29 cellular contexts compared by ENCODE assay signal in genomic region chr12:1726753-1727152, GRCh38. TPM values are rescaled to one million over a fixed set of nuclear protein-coding genes. Genes with fewer than 3 reads are reported as not detected.
DNase-seq lines count a peak whose midpoint lies in the region; ATAC-seq, FAIRE-seq and TF ChIP-seq lines count a peak whose summit lies in the region.
"Had no signal": no experiment of that assay in that cellular context is flagged by ENCODE, and none has a peak within 500 bp of the region (broad histone marks: within the 10 kb centered on the region; RNA-seq: fewer than 3 reads in every experiment).

No MANE protein-coding gene starts in this region.

- TF ChIP-seq CTCF in progenitor cell of endocrine pancreas (IDR thresholded peaks at IDR 0.05; ENCODE audit: unreplicated experiment): no peak

- no peak overlapping the region for H3K4me3 Mint-ChIP-seq in activated naive CD8-positive, alpha-beta T cell
- H3K4me3 Mint-ChIP-seq in activated naive CD8-positive, alpha-beta T cell treated with anti-CD3 and anti-CD28 coated beads for 36 hours: no peak overlapping the region
- no peak overlapping the region for H3K4me3 Mint-ChIP-seq in effector memory CD8-positive, alpha-beta T cell
- no peak overlapping the region for H3K4me3 Mint-ChIP-seq in progenitor cell of endocrine pancreas (ENCODE audit: low read depth)
- H3K4me3 Mint-ChIP-seq: CD14-positive monocyte; CD8-positive, alpha-beta memory T cell had no signal

- no peak for DNase-seq in activated naive CD8-positive, alpha-beta T cell treated with anti-CD3 and anti-CD28 coated beads for 36 hours
- no peak for DNase-seq in effector memory CD8-positive, alpha-beta T cell
- DNase-seq in progenitor cell of endocrine pancreas (ENCODE audit: low spot score, unreplicated experiment) (no peak), NCI-H2171 (lab: John Stamatoyannopoulos, UW) (no peak), urothelium cell line (ENCODE audit: low spot score) (no peak)
- no peak for DNase-seq in effector CD8-positive, alpha-beta T cell (lab: John Stamatoyannopoulos, UW)
- DNase-seq: ACHN; BE2C; CD8-positive, alpha-beta memory T cell; DMS 273 treated with DMSO at 0.1 percent for 48 hours; DMS79; EL; GDM1; GOT3; HCEC 1CT; Kasumi-1; NCI-H1105; NCI-H1436 treated with DMSO at 0.1 percent for 48 hours; NCI-H187 treated with DMSO at 0.1 percent for 48 hours; NCI-H2107; NCI-H446; NCI-H526; NCI-H82; PC-9; SJCRH30 had no signal

- H3K27me3 Mint-ChIP-seq in activated naive CD8-positive, alpha-beta T cell: no peaks in the 10 kb centered on the region
- no peaks in the 10 kb centered on the region for H3K27me3 Mint-ChIP-seq in activated naive CD8-positive, alpha-beta T cell treated with anti-CD3 and anti-CD28 coated beads for 36 hours
- no peaks in the 10 kb centered on the region for H3K27me3 Mint-ChIP-seq in effector memory CD8-positive, alpha-beta T cell
- H3K27me3 Mint-ChIP-seq in progenitor cell of endocrine pancreas: no peaks in the 10 kb centered on the region
- H3K27me3 Mint-ChIP-seq: CD8-positive, alpha-beta memory T cell had no signal

- peaks cover 15% of the 10 kb centered on the region for H3K36me3 Mint-ChIP-seq in activated naive CD8-positive, alpha-beta T cell
- peaks cover 40% of the 10 kb centered on the region for H3K36me3 Mint-ChIP-seq in activated naive CD8-positive, alpha-beta T cell treated with anti-CD3 and anti-CD28 coated beads for 36 hours
- peaks cover 15% of the 10 kb centered on the region for H3K36me3 Mint-ChIP-seq in effector memory CD8-positive, alpha-beta T cell (ENCODE audit: insufficient read depth)
- H3K36me3 Mint-ChIP-seq in progenitor cell of endocrine pancreas (ENCODE audit: insufficient read depth): peaks cover 26% of the 10 kb centered on the region

- ATAC-seq in effector memory CD8-positive, alpha-beta T cell (replicated peaks): no peak
- ATAC-seq: GM12878, Right ventricle myocardium inferior had no signal

- H3K9me3 Mint-ChIP-seq in activated naive CD8-positive, alpha-beta T cell (ENCODE audit: low read depth): no peaks in the 10 kb centered on the region
- H3K9me3 Mint-ChIP-seq in activated naive CD8-positive, alpha-beta T cell treated with anti-CD3 and anti-CD28 coated beads for 36 hours: peaks cover 4% of the 10 kb centered on the region
- no peaks in the 10 kb centered on the region for H3K9me3 Mint-ChIP-seq in effector memory CD8-positive, alpha-beta T cell
- H3K9me3 Mint-ChIP-seq in progenitor cell of endocrine pancreas (ENCODE audit: low read depth): no peaks in the 10 kb centered on the region
- H3K9me3 Mint-ChIP-seq: CD14-positive monocyte; CD8-positive, alpha-beta memory T cell had no signal

- H3K4me1 Mint-ChIP-seq in activated naive CD8-positive, alpha-beta T cell (ENCODE audit: low read depth): peaks cover 32% of the 10 kb centered on the region
- peaks cover 29% of the 10 kb centered on the region for H3K4me1 Mint-ChIP-seq in activated naive CD8-positive, alpha-beta T cell treated with anti-CD3 and anti-CD28 coated beads for 36 hours
- H3K4me1 Mint-ChIP-seq in effector memory CD8-positive, alpha-beta T cell (ENCODE audit: low read depth in 2 of 2): peaks cover 18 to 33% of the 10 kb centered on the region in 2 donors
- peaks cover 9% of the 10 kb centered on the region for H3K4me1 Mint-ChIP-seq in progenitor cell of endocrine pancreas (ENCODE audit: low read depth)

- peak overlapping the region; percentile 17 for H3K27ac Mint-ChIP-seq in activated naive CD8-positive, alpha-beta T cell
- H3K27ac Mint-ChIP-seq in activated naive CD8-positive, alpha-beta T cell treated with anti-CD3 and anti-CD28 coated beads for 36 hours: no peak overlapping the region
- peak overlapping the region; percentile 38 to 78 for H3K27ac Mint-ChIP-seq in effector memory CD8-positive, alpha-beta T cell
- peak overlapping the region; percentile 66 for H3K27ac Mint-ChIP-seq in progenitor cell of endocrine pancreas

- no peak for FAIRE-seq in urothelium cell line (lab: Jason Lieb, UNC)
- FAIRE-seq: GM12878 had no signal

RNA-seq across cellular contexts. Expression of gene ADIPOR2, which starts 35.9 kb away (rescaled TPM):
- total RNA-seq in activated naive CD8-positive, alpha-beta T cell treated with anti-CD3 and anti-CD28 coated beads for 36 hours: 10 to 100 TPM; 59.8 to 62.9 TPM
- total RNA-seq in progenitor cell of endocrine pancreas: 83.6 and 85.4 TPM in 2 replicates
